Comparison of ENCODE assay signal across 15 cellular contexts in genomic region chr7:120089968-120090367, GRCh38.
A peak's percentile ranks its signal among the peaks of the same experiment; 100 is the strongest.
DNase-seq lines count a peak whose midpoint lies in the region; ATAC-seq and TF ChIP-seq lines count a peak whose summit lies in the region.
"Had no signal": no experiment of that assay in that cellular context is flagged by ENCODE, and none has a peak within 500 bp of the region (broad histone marks: within the 10 kb centered on the region; RNA-seq: fewer than 3 reads in every experiment).

No MANE protein-coding gene starts in this region.

- H3K27ac ChIP-seq in C4-2B = no peak overlapping the region
- no peak overlapping the region for H3K27ac ChIP-seq in RWPE2 (ENCODE audit: poor library complexity, severe bottlenecking)
- no peak overlapping the region for H3K27ac ChIP-seq in foreskin keratinocyte
- no peak overlapping the region for H3K27ac ChIP-seq in esophagus muscularis mucosa (replicated peaks in 1 of 4)
- H3K27ac ChIP-seq: neural progenitor cell had no signal

- H3K4me3 ChIP-seq in RWPE2 (ENCODE audit: severe bottlenecking) (no peak overlapping the region), esophagus muscularis mucosa (no peak overlapping the region)
- H3K4me3 ChIP-seq: neural progenitor cell had no signal

- no peaks in the 10 kb centered on the region for H3K36me3 Mint-ChIP-seq in HFFc6 (ENCODE audit: low read depth)
- H3K36me3 Mint-ChIP-seq: activated naive CD8-positive, alpha-beta T cell; IgD-negative memory B cell; neural progenitor cell had no signal

- H3K9me3 ChIP-seq in RWPE2 (ENCODE audit: severe bottlenecking) = no peaks in the 10 kb centered on the region
- no peaks in the 10 kb centered on the region for H3K9me3 ChIP-seq in esophagus muscularis mucosa

- H3K36me3 ChIP-seq in RWPE2 (ENCODE audit: low read depth) (no peaks in the 10 kb centered on the region), esophagus muscularis mucosa (no peaks in the 10 kb centered on the region)
- H3K36me3 ChIP-seq: neural progenitor cell had no signal

- H3K4me1 ChIP-seq in RWPE2 (ENCODE audit: insufficient read depth, poor library complexity, severe bottlenecking) (no peaks in the 10 kb centered on the region), foreskin keratinocyte (no peaks in the 10 kb centered on the region), esophagus muscularis mucosa (no peaks in the 10 kb centered on the region)
- H3K4me1 ChIP-seq: neural progenitor cell had no signal

- TF ChIP-seq EP300 in esophagus muscularis mucosa (IDR thresholded peaks at IDR 0.05) = no peak

- 83% methylated on average over 4 of the region's 4 CpGs for WGBS in esophagus muscularis mucosa

- H3K27ac Mint-ChIP-seq in HFFc6 = no peak overlapping the region
- H3K27ac Mint-ChIP-seq: activated naive CD8-positive, alpha-beta T cell; IgD-negative memory B cell; immature natural killer cell; neural progenitor cell; stimulated activated naive CD8-positive, alpha-beta T cell treated with anti-CD3 and anti-CD28 coated beads, Interleukin-15, Interleukin-2, amounts not matched to agents 100 ng/mL and 50 ng/mL, for 24 hours had no signal

- no peaks in the 10 kb centered on the region; the same call in 1 of the 2 replicates for H3K9me3 Mint-ChIP-seq in HFFc6
- H3K9me3 Mint-ChIP-seq: neural progenitor cell had no signal

- DNase-seq in HFFc6 (peak; percentile 13), RWPE2 (ENCODE audit: low spot score) (no peak), foreskin keratinocyte (no peak), NCI-H526 treated with DMSO at 0.1 percent for 48 hours (lab: John Stamatoyannopoulos, UW) (no peak), NCI-H226 (no peak), esophagus muscularis mucosa (ENCODE audit: extremely low spot score) (no peak)
- DNase-seq: activated CD4-positive, alpha-beta T cell treated with anti-CD3 and anti-CD28 coated beads, Interleukin-2, amount 50 U/mL, for 48 hours; immature natural killer cell; NCI-H446 treated with DMSO at 0.1 percent for 48 hours had no signal

- peak; percentile 69 for TF ChIP-seq CTCF in C4-2B (conservative IDR thresholded peaks at IDR 0.05)
- TF ChIP-seq CTCF in HFFc6 (IDR thresholded peaks at IDR 0.05) = peak; percentile 48; the same call in 1 of the 2 replicates
- peak; percentile 50 for TF ChIP-seq CTCF in RWPE2 (IDR thresholded peaks at IDR 0.05; ENCODE audit: poor library complexity, severe bottlenecking)
- no peak for TF ChIP-seq CTCF in foreskin keratinocyte (conservative IDR thresholded peaks at IDR 0.05)
- TF ChIP-seq CTCF in esophagus muscularis mucosa (IDR thresholded peaks at IDR 0.05) = no peak

- H3K27me3 ChIP-seq in RWPE2 (ENCODE audit: insufficient read depth, poor library complexity, severe bottlenecking) (no peaks in the 10 kb centered on the region), foreskin keratinocyte (no peaks in the 10 kb centered on the region), esophagus muscularis mucosa (no peaks in the 10 kb centered on the region)
- H3K27me3 ChIP-seq: neural progenitor cell had no signal

- H3K4me1 Mint-ChIP-seq in HFFc6 (ENCODE audit: low read depth) = no peaks in the 10 kb centered on the region
- H3K4me1 Mint-ChIP-seq: immature natural killer cell, neural progenitor cell had no signal

- H3K27me3 Mint-ChIP-seq in HFFc6 (ENCODE audit: insufficient read depth) = no peaks in the 10 kb centered on the region; the same call in 1 of the 2 replicates
- H3K27me3 Mint-ChIP-seq: activated naive CD8-positive, alpha-beta T cell; IgD-negative memory B cell; stimulated activated naive CD8-positive, alpha-beta T cell treated with anti-CD3 and anti-CD28 coated beads, Interleukin-15, Interleukin-2, amounts not matched to agents 100 ng/mL and 50 ng/mL, for 24 hours had no signal

- intact Hi-C loops in esophagus muscularis mucosa (cut with DNase I) = no loop called here

- ATAC-seq in RWPE2 (ENCODE audit: low read depth) (peak; percentile 77), foreskin keratinocyte (peak; percentile 11), GM19452 (IDR thresholded peaks at IDR 0.05; ENCODE audit: unreplicated experiment) (no peak)

- TF ChIP-seq POLR2A in esophagus muscularis mucosa (IDR thresholded peaks at IDR 0.05; ENCODE audit: low read depth) = no peak

- no peak overlapping the region for H3K4me3 Mint-ChIP-seq in HFFc6
- H3K4me3 Mint-ChIP-seq: activated naive CD8-positive, alpha-beta T cell; IgD-negative memory B cell; immature natural killer cell; neural progenitor cell; stimulated activated naive CD8-positive, alpha-beta T cell treated with anti-CD3 and anti-CD28 coated beads, Interleukin-15, Interleukin-2, amounts not matched to agents 100 ng/mL and 50 ng/mL, for 24 hours had no signal

Comparison
In these comparisons a context has a peak if more than half of its experiments do, and no peak if none do; other contexts are left out.
1. CTCF ChIP-seq: peak in C4-2B (single experiment), HFFc6 (single experiment) and RWPE2 (single experiment); none in foreskin keratinocyte (single experiment) and esophagus muscularis mucosa (0 of 3).